In the genomic region with DNA sequence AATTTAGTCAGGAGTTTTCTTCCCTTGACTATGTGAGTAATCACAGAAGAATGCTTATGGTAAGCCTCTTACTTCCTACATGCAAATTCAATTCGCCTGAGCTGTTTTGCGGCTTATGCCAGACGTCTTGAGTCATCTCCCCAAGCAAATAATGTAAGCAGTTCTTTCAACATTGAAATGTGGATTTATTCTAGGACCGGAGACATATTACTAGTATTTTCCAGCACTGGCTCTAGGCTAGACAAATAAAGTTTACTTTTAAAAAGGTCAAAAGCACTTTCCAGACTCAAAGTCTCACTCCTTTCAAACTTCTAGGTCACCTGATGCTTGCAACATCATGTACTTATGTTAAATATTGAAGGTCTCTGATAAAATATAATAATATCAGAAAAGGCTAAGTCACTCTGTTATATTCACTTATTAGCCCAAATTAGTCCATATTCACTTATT, we compare ENCODE assay signal across 9 cellular contexts. TPM values are rescaled to one million over a fixed set of nuclear protein-coding genes. Genes with fewer than 3 reads are reported as not detected.
DNase-seq lines count a peak whose midpoint lies in the region; ATAC-seq and TF ChIP-seq lines count a peak whose summit lies in the region.
"Had no signal": no experiment of that assay in that cellular context is flagged by ENCODE, and none has a peak within 500 bp of the region (broad histone marks: within the 10 kb centered on the region; RNA-seq: fewer than 3 reads in every experiment).

No MANE protein-coding gene starts in this region.

- CTCF ChIA-PET in activated naive CD4-positive, alpha-beta T cell treated with anti-CD3 and anti-CD28 coated beads for 36 hours (lab: Charles Lee): no interaction called here
- CTCF ChIA-PET in Panc1 (lab: Charles Lee): interaction anchor here (0.7 kb wide), 1 partner anchor 1233 kb away, joined by 4 read pairs; no protein-coding TSS in a partner anchor

- H3K27me3 ChIP-seq in Panc1 (ENCODE audit: control insufficient read depth, insufficient read depth, low read length): no peaks in the 10 kb centered on the region
- H3K27me3 ChIP-seq in skeletal muscle satellite cell (ENCODE audit: control insufficient read depth, insufficient read depth, low read length): no peaks in the 10 kb centered on the region

- peak; percentile 96 for ATAC-seq in HG02885 (IDR thresholded peaks at IDR 0.05; ENCODE audit: poor library complexity, unreplicated experiment)
- ATAC-seq in Panc1: peak; percentile 98

- no peak for TF ChIP-seq CTCF in Panc1 (IDR thresholded peaks at IDR 0.05)
- no peak for TF ChIP-seq CTCF in fibroblast of mammary gland (conservative IDR thresholded peaks at IDR 0.05; ENCODE audit: control insufficient read depth, insufficient read depth, low read depth, low read length)

- peak overlapping the region; percentile 44 for H3K4me2 ChIP-seq in skeletal muscle satellite cell (ENCODE audit: low read length)

- POLR2A ChIA-PET in Panc1 (lab: Charles Lee): no interaction called here

- H3K4me1 ChIP-seq in Panc1 (ENCODE audit: control insufficient read depth, insufficient read depth, low read length): peaks cover 5% of the 10 kb centered on the region; the same call in 1 of the 2 replicates
- peaks cover 35% of the 10 kb centered on the region for H3K4me1 ChIP-seq in skeletal muscle satellite cell (ENCODE audit: control insufficient read depth, insufficient read depth, low read length)

- intact Hi-C loops in activated naive CD4-positive, alpha-beta T cell treated with anti-CD3 and anti-CD28 coated beads for 36 hours (cut with micrococcal nuclease): loop anchor here (1.0 to 10.0 kb wide), 4 partner anchors 18 to 319 kb away; no protein-coding TSS in a partner anchor
- intact Hi-C loops in Panc1 (cut with micrococcal nuclease; ENCODE audit: unreplicated experiment): no loop called here

- in situ Hi-C loops in Panc1 (cut with HindIII; ENCODE audit: low pct_unique_long_range_greater_than_20kb, low sequenced_read_pairs): no loop called here

- H3K9ac ChIP-seq in skeletal muscle satellite cell (ENCODE audit: low read depth, low read length): peak overlapping the region; percentile 78

- DNase-seq in activated naive CD4-positive, alpha-beta T cell treated with anti-CD3 and anti-CD28 coated beads for 36 hours: peak; percentile 53
- DNase-seq in activated naive CD4-positive, alpha-beta T cell (lab: John Stamatoyannopoulos, UW): no peak
- DNase-seq in Panc1 (ENCODE audit: low read depth, low spot score) (peak; percentile 89), fibroblast of mammary gland (ENCODE audit: low read depth) (peak; percentile 99), NCI-H2081 (lab: John Stamatoyannopoulos, UW) (no peak)
- DNase-seq in activated CD8-positive, alpha-beta memory T cell treated with anti-CD3 and anti-CD28 coated beads, Interleukin-2, amount 50 U/mL, for 4 hours: no peak

- H3K27ac ChIP-seq in Panc1 (ENCODE audit: low read length): peak overlapping the region; percentile 49; the same call in 1 of the 2 replicates

- H3K27ac Mint-ChIP-seq in activated naive CD4-positive, alpha-beta T cell treated with anti-CD3 and anti-CD28 coated beads for 36 hours: peak overlapping the region; percentile 50

- no peak overlapping the region for H3K4me3 ChIP-seq in Panc1 (ENCODE audit: low read depth in 2 of 2, low read length in 2 of 2)
- no peak overlapping the region for H3K4me3 ChIP-seq in fibroblast of mammary gland (ENCODE audit: control insufficient read depth, low read depth, low read length)
- peak overlapping the region; percentile 23 for H3K4me3 ChIP-seq in skeletal muscle satellite cell (ENCODE audit: low read length)

- H3K9me3 ChIP-seq in Panc1 (ENCODE audit: control insufficient read depth, insufficient read depth, low read depth, low read length) (peaks cover 12% of the 10 kb centered on the region; the same call in 1 of the 2 replicates), skeletal muscle satellite cell (replicated peaks; ENCODE audit: low read length) (no peaks in the 10 kb centered on the region)

- no peak overlapping the region for H3K4me3 Mint-ChIP-seq in activated naive CD4-positive, alpha-beta T cell treated with anti-CD3 and anti-CD28 coated beads for 36 hours

- peaks cover 41% of the 10 kb centered on the region for H3K4me1 Mint-ChIP-seq in activated naive CD4-positive, alpha-beta T cell treated with anti-CD3 and anti-CD28 coated beads for 36 hours (ENCODE audit: low read depth)

- H3K36me3 ChIP-seq in Panc1 (ENCODE audit: control insufficient read depth, insufficient read depth, low read length) (no peaks in the 10 kb centered on the region), skeletal muscle satellite cell (ENCODE audit: insufficient read depth, low read length) (no peaks in the 10 kb centered on the region)

- peaks cover 8% of the 10 kb centered on the region for H3K9me3 Mint-ChIP-seq in activated naive CD4-positive, alpha-beta T cell treated with anti-CD3 and anti-CD28 coated beads for 36 hours

- no peaks in the 10 kb centered on the region for H3K36me3 Mint-ChIP-seq in activated naive CD4-positive, alpha-beta T cell treated with anti-CD3 and anti-CD28 coated beads for 36 hours (ENCODE audit: low read depth)

- no TSS peak for BruUV-seq in Panc1 (replicated peaks; lab: Mats Ljungman, UMichigan)

- no peaks in the 10 kb centered on the region for H3K27me3 Mint-ChIP-seq in activated naive CD4-positive, alpha-beta T cell treated with anti-CD3 and anti-CD28 coated beads for 36 hours (ENCODE audit: low read depth)

RNA-seq across cellular contexts. Expression of a gene that starts 38.1 kb away (rescaled TPM):
- not detected for total RNA-seq in activated naive CD4-positive, alpha-beta T cell treated with anti-CD3 and anti-CD28 coated beads for 36 hours
- not detected for total RNA-seq in Panc1 (2021; ENCODE audit: unreplicated experiment)
- polyA plus RNA-seq in Panc1 (2012; ENCODE audit: insufficient read length): not detected
- total RNA-seq in skeletal muscle satellite cell (2012; rRNA removed): not detected in 2 replicates
- total RNA-seq: urinary bladder had no signal
- polyA plus RNA-seq: urinary bladder had no signal

Comparison
In these comparisons a context has a peak if more than half of its experiments do, and no peak if none do; other contexts are left out.
1. DNase-seq: peak in activated naive CD4-positive, alpha-beta T cell treated with anti-CD3 and anti-CD28 coated beads for 36 hours (single experiment), Panc1 (single experiment) and fibroblast of mammary gland (single experiment); none in activated naive CD4-positive, alpha-beta T cell (0 of 4), activated CD8-positive, alpha-beta memory T cell treated with anti-CD3 and anti-CD28 coated beads, Interleukin-2, amount 50 U/mL, for 4 hours (single experiment) and NCI-H2081 (0 of 2).